In genomic region chr10:15214237-15214636, GRCh38 we compare ENCODE assay signal across 1 cellular context.
TF ChIP-seq lines count a peak whose summit lies in the region.

No MANE protein-coding gene starts in this region.

TF ChIP-seq in H1, 55 proteins besides CTCF, POLR2A, EP300 and RAD21:
- TF ChIP-seq RNF2 (IDR thresholded peaks at IDR 0.05; ENCODE audit: borderline replicate concordance, low read depth, low read length, missing control alignments, poor library complexity, severe bottlenecking) (no peak), CHD2 (IDR thresholded peaks at IDR 0.05; ENCODE audit: low read length) (no peak), USF2 (IDR thresholded peaks at IDR 0.05; ENCODE audit: low read length) (no peak), CTBP2 (IDR thresholded peaks at IDR 0.05; ENCODE audit: borderline replicate concordance, insufficient read depth, insufficient read length, low read length) (no peak), CHD1 (IDR thresholded peaks at IDR 0.05; ENCODE audit: low read depth, low read length) (no peak), JUND (IDR thresholded peaks at IDR 0.05; ENCODE audit: low read length) (no peak), MAFK (IDR thresholded peaks at IDR 0.05; ENCODE audit: low read depth, low read length) (no peak), SIRT6 (IDR thresholded peaks at IDR 0.05; ENCODE audit: low read length) (no peak), GABPA (IDR thresholded peaks at IDR 0.05; ENCODE audit: borderline replicate concordance, insufficient read depth, low read length) (no peak), NRF1 (IDR thresholded peaks at IDR 0.05; ENCODE audit: low read depth, low read length) (no peak), YY1 (IDR thresholded peaks at IDR 0.05; ENCODE audit: low read depth, low read length) (no peak), SP2 (IDR thresholded peaks at IDR 0.05; ENCODE audit: low read length) (no peak), CBX5 (IDR thresholded peaks at IDR 0.05; ENCODE audit: low read depth, low read length) (no peak), BRCA1 (IDR thresholded peaks at IDR 0.05; ENCODE audit: low read depth, low read length) (no peak), TAF1 (IDR thresholded peaks at IDR 0.05; ENCODE audit: low read depth, low read length) (no peak), GTF2F1 (IDR thresholded peaks at IDR 0.05; ENCODE audit: borderline replicate concordance, low read depth, low read length) (no peak), SP1 (IDR thresholded peaks at IDR 0.05; ENCODE audit: low read depth, low read length) (no peak), CEBPB (IDR thresholded peaks at IDR 0.05; ENCODE audit: low read depth, low read length) (no peak), CBX8 (IDR thresholded peaks at IDR 0.05; ENCODE audit: borderline replicate concordance, low read depth, low read length) (no peak), TCF12 (IDR thresholded peaks at IDR 0.05; ENCODE audit: low read depth, low read length) (no peak)
TF ChIP-seq in H1: peak in this region for 0.
